ENCODE assay signal across 29 cellular contexts in the genomic region with DNA sequence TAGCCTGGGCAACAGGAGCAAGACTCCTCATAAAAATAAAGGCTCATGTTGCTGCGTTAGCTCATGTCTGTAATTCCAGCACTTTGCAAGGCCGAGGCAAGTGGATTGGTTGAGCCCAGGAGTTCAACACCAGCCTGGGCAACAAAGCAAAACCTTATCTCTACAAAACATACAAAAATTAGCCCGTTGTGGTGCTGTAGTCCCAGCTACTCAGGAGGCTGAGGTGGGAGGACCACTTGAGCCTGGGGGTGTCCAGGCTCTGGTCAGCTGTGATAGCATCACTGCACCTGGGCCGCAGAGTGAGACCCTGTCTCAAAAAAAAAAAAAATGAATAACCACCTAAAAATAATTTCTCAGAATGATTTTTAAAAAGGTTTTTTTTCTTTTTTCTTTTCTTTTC. TPM values are rescaled to one million over a fixed set of nuclear protein-coding genes. Genes with fewer than 3 reads are reported as not detected.
"Had no signal": no experiment of that assay in that cellular context is flagged by ENCODE, and none has a peak within 500 bp of the region (broad histone marks: within the 10 kb centered on the region; RNA-seq: fewer than 3 reads in every experiment).

No MANE protein-coding gene starts in this region.

- H3K27ac ChIP-seq: stomach, suprapubic skin, testis, thoracic aorta, thyroid gland, tibial artery, tibial nerve, transverse colon, upper lobe of left lung, upper lobe of right lung, uterus, vagina had no signal

- H3K27me3 Mint-ChIP-seq: stimulated activated memory B cell treated with anti-CD40 and anti-IgM and Interleukin-4, amounts not matched to agents 10 μg/mL and 1 μg/mL and 100 μg/mL, for 72 hours; stimulated activated naive CD8-positive, alpha-beta T cell treated with anti-CD3 and anti-CD28 coated beads, Interleukin-15, amount 100 ng/mL, for 72 hours; stimulated activated naive CD8-positive, alpha-beta T cell treated with anti-CD3 and anti-CD28 coated beads, Interleukin-15, Interleukin-2, amounts not matched to agents 100 ng/mL and 50 ng/mL, for 24 hours; type B pancreatic cell had no signal

- H3K4me3 ChIP-seq: stomach, suprapubic skin, testis, thoracic aorta, thyroid gland, tibial artery, tibial nerve, transverse colon, upper lobe of left lung, upper lobe of right lung, uterus, vagina had no signal

- FAIRE-seq: urothelium cell line had no signal

- DNase-seq: stimulated activated CD4-positive, alpha-beta T cell treated with anti-CD3 and anti-CD28 coated beads, Interleukin-2, amount 100 ng/mL, for 48 hours; stimulated activated CD4-positive, alpha-beta T cell treated with anti-CD3 and anti-CD28 coated beads, Interleukin-4, amount 100 ng/mL, for 1 hour; stimulated activated CD4-positive, alpha-beta T cell treated with anti-CD3 and anti-CD28 coated beads, Interleukin-4, amount 100 ng/mL, for 24 hours; stimulated activated CD4-positive, alpha-beta T cell treated with anti-CD3 and anti-CD28 coated beads, Interleukin-4, amount 100 ng/mL, for 4 hours; stimulated activated CD8-positive, alpha-beta memory T cell treated with anti-CD3 and anti-CD28 coated beads, Interleukin-4, amount 100 ng/mL, for 48 hours; stimulated activated naive B cell treated with anti-CD40 and anti-IgM and Interleukin-4, amounts not matched to agents 10 μg/mL and 1 μg/mL and 100 μg/mL, for 72 hours; stimulated activated naive CD4-positive, alpha-beta T cell; stimulated activated naive CD4-positive, alpha-beta T cell treated with Interleukin-2 at 50 U/mL for 16 hours; stimulated activated naive CD8-positive, alpha-beta T cell treated with anti-CD3 and anti-CD28 coated beads, Interleukin-15, amount 100 ng/mL, for 72 hours; stimulated activated naive CD8-positive, alpha-beta T cell treated with anti-CD3 and anti-CD28 coated beads, Interleukin-15, Interleukin-2, amounts not matched to agents 100 U/mL and 50 U/mL, for 24 hours; substantia nigra; thyroid gland; trophoblast cell; upper lobe of left lung; upper lobe of right lung; uterus had no signal

- H3K36me3 ChIP-seq: stomach, suprapubic skin, thoracic aorta, thyroid gland, tibial artery, transverse colon, upper lobe of left lung, upper lobe of right lung, uterus, vagina had no signal

- H3K9me3 Mint-ChIP-seq: stimulated activated effector memory CD8-positive, alpha-beta T cell treated with anti-CD3 and anti-CD28 coated beads, Interleukin-12 subunit alpha, Interleukin-12 subunit beta, amount 100 ng/mL, for 72 hours; stimulated activated memory B cell treated with anti-CD40 and anti-IgM and Interleukin-4, amounts not matched to agents 10 μg/mL and 1 μg/mL and 100 μg/mL, for 72 hours; stimulated activated naive B cell treated with anti-CD40 and anti-IgM and Interleukin-4, amounts not matched to agents 10 μg/mL and 1 μg/mL and 100 μg/mL, for 72 hours; stimulated activated naive CD8-positive, alpha-beta T cell treated with anti-CD3 and anti-CD28 coated beads, Interleukin-15, amount 100 ng/mL, for 72 hours; stimulated activated naive CD8-positive, alpha-beta T cell treated with anti-CD3 and anti-CD28 coated beads, Interleukin-15, Interleukin-2, amounts not matched to agents 100 ng/mL and 50 ng/mL, for 24 hours; type B pancreatic cell had no signal

- H3K4me1 ChIP-seq: uterus had no signal

- H3K9me3 ChIP-seq: stomach, suprapubic skin, testis, thoracic aorta, thyroid gland, tibial artery, tibial nerve, transverse colon, upper lobe of left lung, upper lobe of right lung, uterus, vagina had no signal

- H3K27me3 ChIP-seq: stomach, suprapubic skin, testis, thyroid gland, tibial artery, tibial nerve, transverse colon, upper lobe of left lung, upper lobe of right lung, uterus, vagina had no signal

- H3K36me3 Mint-ChIP-seq: type B pancreatic cell had no signal

- ATAC-seq: stimulated activated effector memory CD8-positive, alpha-beta T cell treated with anti-CD3 and anti-CD28 coated beads, Interleukin-12 subunit alpha, Interleukin-12 subunit beta, amount 100 ng/mL, for 72 hours; stimulated activated memory B cell treated with anti-CD40 and anti-IgM and Interleukin-4, amounts not matched to agents 10 μg/mL and 1 μg/mL and 100 μg/mL, for 72 hours; stimulated activated naive B cell treated with anti-CD40 and anti-IgM and Interleukin-4, amounts not matched to agents 10 μg/mL and 1 μg/mL and 100 μg/mL, for 72 hours; stimulated activated naive CD8-positive, alpha-beta T cell treated with anti-CD3 and anti-CD28 coated beads, Interleukin-15, amount 100 ng/mL, for 72 hours; stimulated activated naive CD8-positive, alpha-beta T cell treated with anti-CD3 and anti-CD28 coated beads, Interleukin-15, Interleukin-2, amounts not matched to agents 100 U/mL and 50 U/mL, for 24 hours; upper lobe of right lung had no signal

- H3K4me3 Mint-ChIP-seq: stimulated activated effector memory CD8-positive, alpha-beta T cell treated with anti-CD3 and anti-CD28 coated beads, Interleukin-12 subunit alpha, Interleukin-12 subunit beta, amount 100 ng/mL, for 72 hours; stimulated activated memory B cell treated with anti-CD40 and anti-IgM and Interleukin-4, amounts not matched to agents 10 μg/mL and 1 μg/mL and 100 μg/mL, for 72 hours; stimulated activated naive B cell treated with anti-CD40 and anti-IgM and Interleukin-4, amounts not matched to agents 10 μg/mL and 1 μg/mL and 100 μg/mL, for 72 hours; stimulated activated naive CD8-positive, alpha-beta T cell treated with anti-CD3 and anti-CD28 coated beads, Interleukin-15, amount 100 ng/mL, for 72 hours; stimulated activated naive CD8-positive, alpha-beta T cell treated with anti-CD3 and anti-CD28 coated beads, Interleukin-15, Interleukin-2, amounts not matched to agents 100 ng/mL and 50 ng/mL, for 24 hours; type B pancreatic cell had no signal

- H3K27ac Mint-ChIP-seq: stimulated activated effector memory CD8-positive, alpha-beta T cell treated with anti-CD3 and anti-CD28 coated beads, Interleukin-12 subunit alpha, Interleukin-12 subunit beta, amount 100 ng/mL, for 72 hours; stimulated activated memory B cell treated with anti-CD40 and anti-IgM and Interleukin-4, amounts not matched to agents 10 μg/mL and 1 μg/mL and 100 μg/mL, for 72 hours; stimulated activated naive B cell treated with anti-CD40 and anti-IgM and Interleukin-4, amounts not matched to agents 10 μg/mL and 1 μg/mL and 100 μg/mL, for 72 hours; stimulated activated naive CD8-positive, alpha-beta T cell treated with anti-CD3 and anti-CD28 coated beads, Interleukin-15, amount 100 ng/mL, for 72 hours; stimulated activated naive CD8-positive, alpha-beta T cell treated with anti-CD3 and anti-CD28 coated beads, Interleukin-15, Interleukin-2, amounts not matched to agents 100 ng/mL and 50 ng/mL, for 24 hours; type B pancreatic cell had no signal

RNA-seq across cellular contexts. Expression of a gene that starts 31.9 kb away (rescaled TPM):
- total RNA-seq: thoracic aorta, upper lobe of right lung had no signal
